Comparison of ENCODE assay signal across 9 cellular contexts in genomic region chr1:221778535-221779142, GRCh38. TPM values are rescaled to one million over a fixed set of nuclear protein-coding genes. Genes with fewer than 3 reads are reported as not detected.
DNase-seq lines count a peak whose midpoint lies in the region; ATAC-seq and FAIRE-seq lines count a peak whose summit lies in the region.
"Had no signal": no experiment of that assay in that cellular context is flagged by ENCODE, and none has a peak within 500 bp of the region (broad histone marks: within the 10 kb centered on the region; RNA-seq: fewer than 3 reads in every experiment).

No MANE protein-coding gene starts in this region.

- H3K9me3 ChIP-seq in BLaER1 = no peaks in the 10 kb centered on the region
- H3K9me3 ChIP-seq: SJSA1 had no signal

- H3K36me3 Mint-ChIP-seq in activated CD4-positive, alpha-beta memory T cell treated with anti-CD3 and anti-CD28 coated beads for 36 hours = no peaks in the 10 kb centered on the region

- H3K9ac ChIP-seq in BLaER1 = no peak overlapping the region

- H3K27ac ChIP-seq in BLaER1 = no peak overlapping the region; the same call in 1 of the 2 replicates
- H3K27ac ChIP-seq: SJSA1 had no signal

- peak; percentile 37 for ATAC-seq in HG03196 (IDR thresholded peaks at IDR 0.05; ENCODE audit: unreplicated experiment)

- peak overlapping the region; percentile 71 for H3K4me2 ChIP-seq in BLaER1

- H3K27ac Mint-ChIP-seq in activated CD4-positive, alpha-beta memory T cell treated with anti-CD3 and anti-CD28 coated beads for 36 hours = peak overlapping the region; percentile 79

- H3K4me1 Mint-ChIP-seq in activated CD4-positive, alpha-beta memory T cell treated with anti-CD3 and anti-CD28 coated beads for 36 hours (ENCODE audit: low read depth) = peaks cover 82% of the 10 kb centered on the region

- no peaks in the 10 kb centered on the region for H3K36me3 ChIP-seq in BLaER1
- H3K36me3 ChIP-seq: SJSA1 had no signal

- H3K27me3 ChIP-seq in BLaER1 = no peaks in the 10 kb centered on the region
- H3K27me3 ChIP-seq: SJSA1 had no signal

- CTCF ChIA-PET in activated CD4-positive, alpha-beta memory T cell treated with anti-CD3 and anti-CD28 coated beads for 36 hours (lab: Charles Lee) = interaction anchor here (1.0 to 2.2 kb wide), 2 partner anchors 11 to 35 kb away, joined by 3 to 4 read pairs; no protein-coding TSS in a partner anchor

- no peaks in the 10 kb centered on the region for H3K9me3 Mint-ChIP-seq in activated CD4-positive, alpha-beta memory T cell treated with anti-CD3 and anti-CD28 coated beads for 36 hours

- DNase-seq in GM19239 (ENCODE audit: insufficient read length, low spot score) = no peak
- peak; percentile 66 for DNase-seq in activated CD4-positive, alpha-beta memory T cell treated with anti-CD3 and anti-CD28 coated beads for 36 hours
- DNase-seq in NCI-H2227 treated with DMSO at 0.1 percent for 48 hours (lab: John Stamatoyannopoulos, UW) = no peak
- DNase-seq in COR-L47 (lab: John Stamatoyannopoulos, UW) = no peak
- DNase-seq in SHP77 (lab: John Stamatoyannopoulos, UW) = no peak
- DNase-seq in cardiac septum (ENCODE audit: low spot score) = no peak

- peak; percentile 99 for FAIRE-seq in GM19239 (lab: Jason Lieb, UNC)

- H3K4me3 Mint-ChIP-seq in activated CD4-positive, alpha-beta memory T cell treated with anti-CD3 and anti-CD28 coated beads for 36 hours = peak overlapping the region; percentile 21

- intact Hi-C loops in activated CD4-positive, alpha-beta memory T cell treated with anti-CD3 and anti-CD28 coated beads for 36 hours (cut with micrococcal nuclease) = loop anchor here (1.0 kb wide), 1 partner anchor 52 kb away; no protein-coding TSS in a partner anchor
- intact Hi-C loops in cardiac septum (cut with DNase I) = no loop called here

- no peak overlapping the region for H3K4me3 ChIP-seq in BLaER1
- H3K4me3 ChIP-seq: SJSA1 had no signal

- H4K20me1 ChIP-seq in BLaER1 = no peaks in the 10 kb centered on the region

- POLR2A ChIA-PET in activated CD4-positive, alpha-beta memory T cell treated with anti-CD3 and anti-CD28 coated beads for 36 hours (lab: Charles Lee) = interaction anchor here (0.9 to 2.8 kb wide), 6 partner anchors 16 to 66 kb away, joined by 3 to 12 read pairs (median 5); no protein-coding TSS in a partner anchor

- no peaks in the 10 kb centered on the region for H3K27me3 Mint-ChIP-seq in activated CD4-positive, alpha-beta memory T cell treated with anti-CD3 and anti-CD28 coated beads for 36 hours

- peaks cover 58% of the 10 kb centered on the region for H3K4me1 ChIP-seq in BLaER1
- H3K4me1 ChIP-seq: SJSA1 had no signal

RNA-seq across cellular contexts. Expression of gene DUSP10, which starts 36.8 kb away (rescaled TPM):
- total RNA-seq in activated CD4-positive, alpha-beta memory T cell treated with anti-CD3 and anti-CD28 coated beads for 36 hours = 1 to 10 TPM; 8.8 to 8.9 TPM
- 2.8 TPM for total RNA-seq in cardiac septum
